In genomic region chr13:112983042-112983305, GRCh38 we compare ENCODE assay signal across 1 cellular context.
TF ChIP-seq lines count a peak whose summit lies in the region.

No MANE protein-coding gene starts in this region.

TF ChIP-seq in WTC11, 78 proteins besides CTCF, POLR2A, EP300 and RAD21 (continued from another document):
- TF ChIP-seq ZNF532 (CRISPR knock-in tag; IDR thresholded peaks at IDR 0.05; ENCODE audit: borderline replicate concordance) (no peak), ZNF671 (CRISPR knock-in tag; IDR thresholded peaks at IDR 0.05) (no peak), SMAD3 (CRISPR knock-in tag; IDR thresholded peaks at IDR 0.05; ENCODE audit: borderline replicate concordance) (no peak), GTF2I (CRISPR knock-in tag; conservative IDR thresholded peaks at IDR 0.05) (no peak), JAZF1 (CRISPR knock-in tag; IDR thresholded peaks at IDR 0.05) (no peak), ZNF396 (CRISPR knock-in tag; IDR thresholded peaks at IDR 0.05; ENCODE audit: borderline replicate concordance) (no peak), NFE2L1 (CRISPR knock-in tag; IDR thresholded peaks at IDR 0.05) (no peak), ETV6 (CRISPR knock-in tag; IDR thresholded peaks at IDR 0.05) (no peak), TEAD4 (CRISPR knock-in tag; IDR thresholded peaks at IDR 0.05) (no peak), ESRRA (CRISPR knock-in tag; IDR thresholded peaks at IDR 0.05; ENCODE audit: borderline replicate concordance) (no peak)
- TF ChIP-seq, protein P1, sequence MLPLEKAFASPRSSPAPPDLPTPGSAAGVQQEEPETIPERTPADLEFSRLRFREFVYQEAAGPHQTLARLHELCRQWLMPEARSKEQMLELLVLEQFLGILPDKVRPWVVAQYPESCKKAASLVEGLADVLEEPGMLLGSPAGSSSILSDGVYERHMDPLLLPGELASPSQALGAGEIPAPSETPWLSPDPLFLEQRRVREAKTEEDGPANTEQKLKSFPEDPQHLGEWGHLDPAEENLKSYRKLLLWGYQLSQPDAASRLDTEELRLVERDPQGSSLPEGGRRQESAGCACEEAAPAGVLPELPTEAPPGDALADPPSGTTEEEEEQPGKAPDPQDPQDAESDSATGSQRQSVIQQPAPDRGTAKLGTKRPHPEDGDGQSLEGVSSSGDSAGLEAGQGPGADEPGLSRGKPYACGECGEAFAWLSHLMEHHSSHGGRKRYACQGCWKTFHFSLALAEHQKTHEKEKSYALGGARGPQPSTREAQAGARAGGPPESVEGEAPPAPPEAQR (CRISPR knock-in tag; IDR thresholded peaks at IDR 0.05) = no peak
